8 cellular contexts compared by ENCODE assay signal in the genomic region with DNA sequence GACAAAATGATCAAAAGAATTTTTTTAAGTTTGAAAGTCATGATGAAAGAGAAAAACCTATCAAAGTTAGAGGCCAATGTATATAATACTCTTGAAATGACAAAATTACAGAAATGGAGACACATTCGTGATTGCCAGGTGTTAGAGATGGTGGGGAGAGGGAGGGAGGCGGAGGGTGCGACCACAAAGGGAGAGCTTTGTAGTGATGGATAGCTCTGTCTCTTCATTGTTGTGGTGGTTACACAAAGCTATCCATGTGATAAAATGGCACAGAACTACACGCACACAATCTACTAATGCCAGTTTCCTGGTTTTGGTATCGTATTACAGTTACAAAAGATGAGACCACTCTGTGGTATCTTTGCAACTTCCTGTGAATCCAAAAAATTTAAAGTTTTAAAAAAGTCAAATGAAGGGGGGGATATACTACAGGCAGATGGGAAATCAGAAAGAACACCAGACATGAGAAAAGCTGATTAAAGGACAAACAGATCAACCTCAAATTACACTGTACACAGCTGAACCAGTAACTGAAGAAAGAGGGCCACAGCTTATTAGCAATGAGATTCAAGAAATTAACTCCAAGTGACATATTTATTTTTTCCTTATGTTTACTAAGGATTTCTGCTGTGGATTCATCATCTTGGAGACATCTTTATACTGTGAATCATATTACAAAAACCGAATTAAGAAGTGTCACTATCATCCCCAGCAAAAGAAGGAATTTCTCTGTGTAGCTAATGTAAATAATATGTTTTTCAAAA.
DNase-seq lines count a peak whose midpoint lies in the region; ATAC-seq and TF ChIP-seq lines count a peak whose summit lies in the region.

No MANE protein-coding gene starts in this region.

- TF ChIP-seq CTCF in natural killer cell (IDR thresholded peaks at IDR 0.05) = no peak
- no peak for TF ChIP-seq CTCF in glutamatergic neuron (IDR thresholded peaks at IDR 0.05; ENCODE audit: partially characterized antibody, unreplicated experiment)
- TF ChIP-seq CTCF in upper lobe of right lung (IDR thresholded peaks at IDR 0.05) = no peak

- CTCF ChIA-PET in T-cell (lab: Charles Lee) = interaction anchor here (0.6 kb wide), 2 partner anchors 228 to 322 kb away, joined by 3 to 5 read pairs; no protein-coding TSS in a partner anchor

- peak overlapping the region; percentile 15 for H3K4me3 Mint-ChIP-seq in natural killer cell treated with Interleukin-12 subunit alpha and Interleukin-12 subunit beta and Interleukin-15 and Interleukin-18, amount 100 ng/mL, for 72 hours
- H3K4me3 Mint-ChIP-seq in natural killer cell = no peak overlapping the region
- H3K4me3 Mint-ChIP-seq in T-cell = peak overlapping the region in 2 of 3 donors; percentile 44 to 50
- peak overlapping the region; percentile 19 for H3K4me3 Mint-ChIP-seq in glutamatergic neuron (ENCODE audit: unreplicated experiment)

- no peaks in the 10 kb centered on the region for H3K27me3 Mint-ChIP-seq in natural killer cell treated with Interleukin-12 subunit alpha and Interleukin-12 subunit beta and Interleukin-15 and Interleukin-18, amount 100 ng/mL, for 72 hours
- H3K27me3 Mint-ChIP-seq in natural killer cell (ENCODE audit: low read depth in 2 of 2) = no peaks in the 10 kb centered on the region
- H3K27me3 Mint-ChIP-seq in T-cell = no peaks in the 10 kb centered on the region
- peaks cover 3% of the 10 kb centered on the region for H3K27me3 Mint-ChIP-seq in glutamatergic neuron (ENCODE audit: unreplicated experiment)

- no peaks in the 10 kb centered on the region for H3K27me3 ChIP-seq in upper lobe of right lung

- H3K9me3 ChIP-seq in upper lobe of right lung = no peaks in the 10 kb centered on the region

- peak overlapping the region; percentile 20 to 40 for H3K27ac Mint-ChIP-seq in natural killer cell treated with Interleukin-12 subunit alpha and Interleukin-12 subunit beta and Interleukin-15 and Interleukin-18, amount 100 ng/mL, for 72 hours
- no peak overlapping the region for H3K27ac Mint-ChIP-seq in natural killer cell
- H3K27ac Mint-ChIP-seq in T-cell = peak overlapping the region; percentile 35 to 69
- H3K27ac Mint-ChIP-seq in glutamatergic neuron (ENCODE audit: unreplicated experiment) = peak overlapping the region; percentile 25

- H3K4me1 ChIP-seq in upper lobe of right lung = peaks cover 11% of the 10 kb centered on the region

- H3K36me3 Mint-ChIP-seq in natural killer cell treated with Interleukin-12 subunit alpha and Interleukin-12 subunit beta and Interleukin-15 and Interleukin-18, amount 100 ng/mL, for 72 hours = no peaks in the 10 kb centered on the region
- H3K36me3 Mint-ChIP-seq in natural killer cell (no peaks in the 10 kb centered on the region), T-cell (peaks cover 2% of the 10 kb centered on the region), glutamatergic neuron (ENCODE audit: unreplicated experiment) (no peaks in the 10 kb centered on the region)

- no peaks in the 10 kb centered on the region for H3K36me3 ChIP-seq in upper lobe of right lung

- DNase-seq in natural killer cell treated with Interleukin-12 subunit alpha and Interleukin-12 subunit beta and Interleukin-15 and Interleukin-18, amount 100 ng/mL, for 72 hours (ENCODE audit: low spot score) = no peak
- no peak for DNase-seq in natural killer cell
- DNase-seq in T-cell = peak in 2 of 34 experiments; percentile 4 to 15
- no peak for DNase-seq in glutamatergic neuron
- no peak for DNase-seq in upper lobe of right lung
- DNase-seq in DMS114 treated with DMSO at 0.1 percent for 48 hours (lab: John Stamatoyannopoulos, UW; ENCODE audit: unreplicated experiment) = no peak
- no peak for DNase-seq in NCI-H1105 (lab: John Stamatoyannopoulos, UW)

- no peaks in the 10 kb centered on the region for H3K9me3 Mint-ChIP-seq in natural killer cell treated with Interleukin-12 subunit alpha and Interleukin-12 subunit beta and Interleukin-15 and Interleukin-18, amount 100 ng/mL, for 72 hours
- H3K9me3 Mint-ChIP-seq in natural killer cell = no peaks in the 10 kb centered on the region
- H3K9me3 Mint-ChIP-seq in T-cell = no peaks in the 10 kb centered on the region
- H3K9me3 Mint-ChIP-seq in glutamatergic neuron (ENCODE audit: unreplicated experiment) = peaks cover 2% of the 10 kb centered on the region

- H3K4me1 Mint-ChIP-seq in natural killer cell treated with Interleukin-12 subunit alpha and Interleukin-12 subunit beta and Interleukin-15 and Interleukin-18, amount 100 ng/mL, for 72 hours (ENCODE audit: low read depth in 2 of 2) = peaks cover 13 to 22% of the 10 kb centered on the region in 2 donors
- H3K4me1 Mint-ChIP-seq in natural killer cell = peaks cover 27 to 32% of the 10 kb centered on the region in 2 donors
- peaks cover 75 to 81% (median 79%) of the 10 kb centered on the region in 3 donors for H3K4me1 Mint-ChIP-seq in T-cell
- peaks cover 34% of the 10 kb centered on the region for H3K4me1 Mint-ChIP-seq in glutamatergic neuron (ENCODE audit: low read depth, unreplicated experiment)

- H3K27ac ChIP-seq in upper lobe of right lung = peak overlapping the region; percentile 4

- intact Hi-C loops in natural killer cell (cut with micrococcal nuclease) = no loop called here
- intact Hi-C loops in upper lobe of right lung (cut with DNase I) = no loop called here

- peak in 1 of 2 donors; percentile 72 for ATAC-seq in natural killer cell treated with Interleukin-12 subunit alpha and Interleukin-12 subunit beta and Interleukin-15 and Interleukin-18, amount 100 ng/mL, for 72 hours
- no peak for ATAC-seq in natural killer cell
- peak; percentile 27 to 61 (median 39) for ATAC-seq in T-cell (replicated peaks in 1 of 4)
- no peak for ATAC-seq in upper lobe of right lung
- no peak for ATAC-seq in HG03460 (IDR thresholded peaks at IDR 0.05; ENCODE audit: unreplicated experiment)

- no peak overlapping the region for H3K4me3 ChIP-seq in upper lobe of right lung

- POLR2A ChIA-PET in T-cell (lab: Charles Lee) = interaction anchor here in 1 of 2 donors (0.6 kb wide), 1 partner anchor 111 kb away, joined by 8 read pairs; no protein-coding TSS in a partner anchor

Comparison
In these comparisons a context has a peak if more than half of its experiments do, and no peak if none do; other contexts are left out.
1. H3K27ac Mint-ChIP-seq: peak in natural killer cell treated with Interleukin-12 subunit alpha and Interleukin-12 subunit beta and Interleukin-15 and Interleukin-18, amount 100 ng/mL, for 72 hours (2 of 2), T-cell (2 of 2) and glutamatergic neuron (single experiment); none in natural killer cell (0 of 2).
2. ATAC-seq: peak in T-cell (4 of 4); none in natural killer cell (0 of 3), upper lobe of right lung (single experiment) and HG03460 (single experiment).